2 cellular contexts compared by ENCODE assay signal in the genomic region with DNA sequence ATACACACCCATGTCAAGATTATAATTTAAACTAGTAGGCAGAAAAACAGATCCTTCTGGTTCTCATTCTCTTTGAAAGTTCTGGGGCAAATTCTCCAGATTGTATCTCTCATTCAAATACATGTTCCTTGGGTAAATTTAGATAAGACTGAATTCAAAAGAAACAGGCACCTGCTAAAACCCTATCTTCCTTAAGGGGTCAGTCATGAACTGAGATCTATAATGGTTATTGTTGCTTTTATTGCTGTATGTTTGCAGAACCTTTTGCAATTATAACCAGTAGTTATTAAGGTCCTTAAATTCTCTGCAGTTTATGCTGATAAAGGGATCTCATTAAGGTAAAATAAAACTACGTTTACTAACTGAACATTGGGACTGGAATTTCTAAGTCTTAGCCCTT.
TF ChIP-seq lines count a peak whose summit lies in the region.

No MANE protein-coding gene starts in this region.

TF ChIP-seq in HepG2, 621 proteins besides CTCF, POLR2A, EP300 and RAD21 (continued from another document):
- TF ChIP-seq PHF5A (CRISPR knock-in tag; IDR thresholded peaks at IDR 0.05; ENCODE audit: low read depth, unreplicated experiment) (no peak), TGIF2 (CRISPR knock-in tag; IDR thresholded peaks at IDR 0.05) (no peak), ATF7 (IDR thresholded peaks at IDR 0.05) (no peak), ATF7 (CRISPR knock-in tag; IDR thresholded peaks at IDR 0.05) (no peak)
TF ChIP-seq in HepG2: peak in this region for 0.

TF ChIP-seq in SK-N-SH, 30 proteins besides CTCF, POLR2A, EP300 and RAD21 (continued from another document):
- TF ChIP-seq GATA2 (CRISPR knock-in tag; IDR thresholded peaks at IDR 0.05) (no peak), TAF1 (IDR thresholded peaks at IDR 0.05; ENCODE audit: borderline replicate concordance, low read depth, low read length) (no peak), FOSL2 (IDR thresholded peaks at IDR 0.05; ENCODE audit: borderline replicate concordance, low read depth) (no peak), YY1 (IDR thresholded peaks at IDR 0.05; ENCODE audit: low read depth) (no peak), NRF1 (IDR thresholded peaks at IDR 0.05; ENCODE audit: low read depth, low read length) (no peak), ELF1 (IDR thresholded peaks at IDR 0.05) (no peak)
- TF ChIP-seq, protein P1, sequence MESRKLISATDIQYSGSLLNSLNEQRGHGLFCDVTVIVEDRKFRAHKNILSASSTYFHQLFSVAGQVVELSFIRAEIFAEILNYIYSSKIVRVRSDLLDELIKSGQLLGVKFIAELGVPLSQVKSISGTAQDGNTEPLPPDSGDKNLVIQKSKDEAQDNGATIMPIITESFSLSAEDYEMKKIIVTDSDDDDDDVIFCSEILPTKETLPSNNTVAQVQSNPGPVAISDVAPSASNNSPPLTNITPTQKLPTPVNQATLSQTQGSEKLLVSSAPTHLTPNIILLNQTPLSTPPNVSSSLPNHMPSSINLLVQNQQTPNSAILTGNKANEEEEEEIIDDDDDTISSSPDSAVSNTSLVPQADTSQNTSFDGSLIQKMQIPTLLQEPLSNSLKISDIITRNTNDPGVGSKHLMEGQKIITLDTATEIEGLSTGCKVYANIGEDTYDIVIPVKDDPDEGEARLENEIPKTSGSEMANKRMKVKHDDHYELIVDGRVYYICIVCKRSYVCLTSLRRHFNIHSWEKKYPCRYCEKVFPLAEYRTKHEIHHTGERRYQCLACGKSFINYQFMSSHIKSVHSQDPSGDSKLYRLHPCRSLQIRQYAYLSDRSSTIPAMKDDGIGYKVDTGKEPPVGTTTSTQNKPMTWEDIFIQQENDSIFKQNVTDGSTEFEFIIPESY (IDR thresholded peaks at IDR 0.05; ENCODE audit: borderline replicate concordance, low read depth) = no peak
